Comparison of ENCODE assay signal across 11 cellular contexts in genomic region chr11:33266418-33267215, GRCh38. TPM values are rescaled to one million over a fixed set of nuclear protein-coding genes. Genes with fewer than 3 reads are reported as not detected.
DNase-seq lines count a peak whose midpoint lies in the region; ATAC-seq, FAIRE-seq and TF ChIP-seq lines count a peak whose summit lies in the region.
"Had no signal": no experiment of that assay in that cellular context is flagged by ENCODE, and none has a peak within 500 bp of the region (broad histone marks: within the 10 kb centered on the region; RNA-seq: fewer than 3 reads in every experiment).

No MANE protein-coding gene starts in this region.

- no peak overlapping the region for H3K27ac Mint-ChIP-seq in stimulated activated naive CD8-positive, alpha-beta T cell treated with anti-CD3 and anti-CD28 coated beads, Interleukin-15, amount 100 ng/mL, for 72 hours
- H3K27ac Mint-ChIP-seq: activated T-helper 1 cell treated with anti-CD3 and anti-CD28 coated beads, Interleukin-12 subunit alpha, Interleukin-12 subunit beta, Interleukin-2, Interleukin-4 antibody, amounts not matched to agents 30 ng/mL and 10 ng/mL and 1 ng/mL, durations not matched to agents 14 hours and 24 hours and 36 hours; T-helper 1 cell treated with Interleukin-12 subunit alpha and Interleukin-12 subunit beta and Interleukin-4 antibody, amounts not matched to agents 30 μg/mL and 1 μg/mL, for 36 hours had no signal

- TF ChIP-seq POLR2A in A549 (IDR thresholded peaks at IDR 0.05; ENCODE audit: low read length): no peak

- no peaks in the 10 kb centered on the region for H3K27me3 Mint-ChIP-seq in stimulated activated naive CD8-positive, alpha-beta T cell treated with anti-CD3 and anti-CD28 coated beads, Interleukin-15, amount 100 ng/mL, for 72 hours

- POLR2A ChIA-PET in A549 (lab: Yijun Ruan, JAX): no interaction called here

- H3K4me1 ChIP-seq in A549: peaks cover 73% of the 10 kb centered on the region

- H3K4me3 Mint-ChIP-seq in stimulated activated naive CD8-positive, alpha-beta T cell treated with anti-CD3 and anti-CD28 coated beads, Interleukin-15, amount 100 ng/mL, for 72 hours: no peak overlapping the region
- H3K4me3 Mint-ChIP-seq: activated T-helper 1 cell treated with anti-CD3 and anti-CD28 coated beads, Interleukin-12 subunit alpha, Interleukin-12 subunit beta, Interleukin-2, Interleukin-4 antibody, amounts not matched to agents 30 ng/mL and 10 ng/mL and 1 ng/mL, durations not matched to agents 14 hours and 24 hours and 36 hours; T-helper 1 cell treated with Interleukin-12 subunit alpha and Interleukin-12 subunit beta and Interleukin-4 antibody, amounts not matched to agents 30 μg/mL and 1 μg/mL, for 36 hours had no signal

- TF ChIP-seq EP300 in A549 (IDR thresholded peaks at IDR 0.05): no peak

- H3K4me3 ChIP-seq in A549: no peak overlapping the region

- H3K9me3 ChIP-seq in A549: no peaks in the 10 kb centered on the region

- ATAC-seq in A549: peak; percentile 85 to 87
- ATAC-seq in stimulated activated naive CD8-positive, alpha-beta T cell treated with anti-CD3 and anti-CD28 coated beads, Interleukin-15, amount 100 ng/mL, for 72 hours: no peak
- ATAC-seq in HG02840 (IDR thresholded peaks at IDR 0.05; ENCODE audit: low FRiP score, unreplicated experiment): no peak
- no peak for ATAC-seq in GM19397 (IDR thresholded peaks at IDR 0.05; ENCODE audit: unreplicated experiment)

- no peak for TF ChIP-seq CTCF in A549 (IDR thresholded peaks at IDR 0.05)

- 50% methylated on average over 8 of the region's 8 CpGs for WGBS in A549 (ENCODE audit: missing lambda C conversion rate)

- TF ChIP-seq RAD21 in A549 (conservative IDR thresholded peaks at IDR 0.05 in 1 of 2, IDR thresholded peaks at IDR 0.05 in 1 of 2): no peak

- peak overlapping the region; percentile 60 for H3K4me2 ChIP-seq in A549

- peaks cover 37% of the 10 kb centered on the region for H3K4me1 Mint-ChIP-seq in stimulated activated naive CD8-positive, alpha-beta T cell treated with anti-CD3 and anti-CD28 coated beads, Interleukin-15, amount 100 ng/mL, for 72 hours

- FAIRE-seq in A549 (lab: Jason Lieb, UNC): no peak

- CTCF ChIA-PET in A549 (lab: Yijun Ruan, JAX): interaction anchor here (1.2 to 1.4 kb wide), 2 partner anchors 8 to 101 kb away, joined by 3 to 7 read pairs; no protein-coding TSS in a partner anchor

- peak overlapping the region in 1 of 2 experiments; percentile 49; a peak in 2 of 6 replicates for H3K27ac ChIP-seq in A549
- H3K27ac ChIP-seq: epithelial cell of prostate had no signal

- no peaks in the 10 kb centered on the region for H3K9me3 Mint-ChIP-seq in stimulated activated naive CD8-positive, alpha-beta T cell treated with anti-CD3 and anti-CD28 coated beads, Interleukin-15, amount 100 ng/mL, for 72 hours
- H3K9me3 Mint-ChIP-seq: activated T-helper 1 cell treated with anti-CD3 and anti-CD28 coated beads, Interleukin-12 subunit alpha, Interleukin-12 subunit beta, Interleukin-2, Interleukin-4 antibody, amounts not matched to agents 30 ng/mL and 10 ng/mL and 1 ng/mL, durations not matched to agents 14 hours and 24 hours and 36 hours had no signal

- peak in 1 of 2 experiments; percentile 58 for DNase-seq in A549 (ENCODE audit: low read depth in 1 of 2, low spot score in 1 of 2)
- peak; percentile 41 for DNase-seq in LHCN-M2 (ENCODE audit: low read depth)
- DNase-seq in brain pericyte (ENCODE audit: low read depth, low spot score): peak; percentile 8
- peak; percentile 30 for DNase-seq in kidney tubule cell (ENCODE audit: low spot score)
- no peak for DNase-seq in NCI-H2107 (lab: John Stamatoyannopoulos, UW)
- no peak for DNase-seq in stimulated activated naive CD8-positive, alpha-beta T cell treated with anti-CD3 and anti-CD28 coated beads, Interleukin-15, amount 100 ng/mL, for 72 hours

TF ChIP-seq in A549, 52 proteins besides CTCF, POLR2A, EP300 and RAD21:
- TF ChIP-seq CEBPB (IDR thresholded peaks at IDR 0.05): peak; percentile 79 to 91
- no peak for TF ChIP-seq NPAS2 (CRISPR knock-in tag; IDR thresholded peaks at IDR 0.05; ENCODE audit: borderline replicate concordance)
- peak; percentile 68 for TF ChIP-seq GATA3 (IDR thresholded peaks at IDR 0.05; ENCODE audit: borderline replicate concordance)
TF ChIP-seq in A549: peak in this region for 2.

RNA-seq across cellular contexts. Expression of gene HIPK3, which starts 9.4 kb away (rescaled TPM):
- polyA plus RNA-seq in A549 (2011; rRNA removed) (31.6 and 37.5 TPM in 2 replicates), A549 (2017; fragmentation: RNase III; extraction: RNeasy Plus Mini Kit Qiagen cat#74134 plus additional on column Dnase treatment) (12.7 to 15.7 TPM (median 15.1 TPM) in 3 replicates)
- 5.3 and 7.1 TPM in 2 replicates for polyA plus RNA-seq in A549 (2012; cell fraction: cytosol; rRNA removed)
- polyA plus RNA-seq in A549 (2012; cell fraction: nucleus; rRNA removed): 4.5 and 6.0 TPM in 2 replicates
- polyA minus RNA-seq in A549 (2011; rRNA and poly(A)+ RNA removed): 93.0 and 111 TPM in 2 replicates
- 39.6 and 52.4 TPM in 2 replicates for total RNA-seq in LHCN-M2 (2014; rRNA removed)
- polyA plus RNA-seq in LHCN-M2 (2012): 7.1 TPM

Comparison
In these comparisons a context has a peak if more than half of its experiments do, and no peak if none do; other contexts are left out.
1. ATAC-seq: peak in A549 (2 of 2); none in stimulated activated naive CD8-positive, alpha-beta T cell treated with anti-CD3 and anti-CD28 coated beads, Interleukin-15, amount 100 ng/mL, for 72 hours (single experiment), HG02840 (single experiment) and GM19397 (single experiment).
2. DNase-seq: peak in LHCN-M2 (single experiment), brain pericyte (single experiment) and kidney tubule cell (single experiment); none in NCI-H2107 (single experiment) and stimulated activated naive CD8-positive, alpha-beta T cell treated with anti-CD3 and anti-CD28 coated beads, Interleukin-15, amount 100 ng/mL, for 72 hours (0 of 2).